In genomic region chr6:128491643-128492206, GRCh38 we compare ENCODE assay signal across 1 cellular context.
TF ChIP-seq lines count a peak whose summit lies in the region.

No MANE protein-coding gene starts in this region.

TF ChIP-seq in WTC11, 78 proteins besides CTCF, POLR2A, EP300 and RAD21 (continued from another document):
- TF ChIP-seq ZNF532 (CRISPR knock-in tag; IDR thresholded peaks at IDR 0.05; ENCODE audit: borderline replicate concordance) (no peak), PRRX2 (CRISPR knock-in tag; IDR thresholded peaks at IDR 0.05) (no peak), NFYB (CRISPR knock-in tag; conservative IDR thresholded peaks at IDR 0.05; ENCODE audit: low read depth) (no peak)
- TF ChIP-seq, protein P1, sequence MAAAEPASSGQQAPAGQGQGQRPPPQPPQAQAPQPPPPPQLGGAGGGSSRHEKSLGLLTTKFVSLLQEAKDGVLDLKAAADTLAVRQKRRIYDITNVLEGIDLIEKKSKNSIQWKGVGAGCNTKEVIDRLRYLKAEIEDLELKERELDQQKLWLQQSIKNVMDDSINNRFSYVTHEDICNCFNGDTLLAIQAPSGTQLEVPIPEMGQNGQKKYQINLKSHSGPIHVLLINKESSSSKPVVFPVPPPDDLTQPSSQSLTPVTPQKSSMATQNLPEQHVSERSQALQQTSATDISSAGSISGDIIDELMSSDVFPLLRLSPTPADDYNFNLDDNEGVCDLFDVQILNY (CRISPR knock-in tag; IDR thresholded peaks at IDR 0.05), result no peak
